In the genomic region with DNA sequence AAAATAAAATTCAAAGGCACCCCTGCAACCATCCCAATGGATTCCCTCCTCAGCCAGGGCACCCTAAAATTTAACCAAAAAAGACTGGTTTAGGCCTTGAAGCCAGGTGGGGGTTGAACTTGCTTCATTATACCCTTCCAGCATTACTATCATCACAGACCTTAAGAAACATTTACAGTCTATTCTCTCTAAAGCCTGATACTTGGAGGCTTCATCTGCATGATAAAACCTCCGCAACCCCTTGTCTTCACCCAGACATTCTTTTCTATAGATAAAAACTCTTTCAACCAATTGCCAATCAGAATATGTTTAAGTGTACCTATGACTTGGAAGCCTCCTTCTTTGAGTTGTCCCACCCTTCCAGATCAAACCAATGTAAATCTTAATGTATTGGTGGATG, we compare ENCODE assay signal across 18 cellular contexts. TPM values are rescaled to one million over a fixed set of nuclear protein-coding genes. Genes with fewer than 3 reads are reported as not detected.
DNase-seq lines count a peak whose midpoint lies in the region; ATAC-seq and TF ChIP-seq lines count a peak whose summit lies in the region.
"Had no signal": no experiment of that assay in that cellular context is flagged by ENCODE, and none has a peak within 500 bp of the region (broad histone marks: within the 10 kb centered on the region; RNA-seq: fewer than 3 reads in every experiment).

No MANE protein-coding gene starts in this region.

- WGBS in HUES64, result 85% methylated on average over 1 of the region's 1 CpG

- H3K27me3 ChIP-seq in GM23338 (ENCODE audit: insufficient read depth) (no peaks in the 10 kb centered on the region), HUES64 (ENCODE audit: insufficient read depth, low read length) (no peaks in the 10 kb centered on the region), dorsolateral prefrontal cortex (no peaks in the 10 kb centered on the region)

- peak; percentile 86 for ATAC-seq in GM23338
- no peak for ATAC-seq in effector memory CD8-positive, alpha-beta T cell (replicated peaks)
- no peak for ATAC-seq in naive thymus-derived CD8-positive, alpha-beta T cell

- H3K9me3 Mint-ChIP-seq in GM23338, result peaks cover 43% of the 10 kb centered on the region
- H3K9me3 Mint-ChIP-seq in effector memory CD8-positive, alpha-beta T cell, result no peaks in the 10 kb centered on the region
- H3K9me3 Mint-ChIP-seq in naive thymus-derived CD8-positive, alpha-beta T cell, result peaks cover 0 to 3% (median 0%) of the 10 kb centered on the region in 9 donors

- H3K9me2 ChIP-seq in GM23338 (ENCODE audit: insufficient read depth), result peaks cover 2% of the 10 kb centered on the region

- peaks cover 85% of the 10 kb centered on the region for H3K36me3 Mint-ChIP-seq in GM23338 (ENCODE audit: low read depth)
- peaks cover 13% of the 10 kb centered on the region for H3K36me3 Mint-ChIP-seq in effector memory CD8-positive, alpha-beta T cell (ENCODE audit: insufficient read depth)
- peaks cover 0 to 31% (median 7%) of the 10 kb centered on the region in 3 donors for H3K36me3 Mint-ChIP-seq in naive thymus-derived CD8-positive, alpha-beta T cell

- H3K9me3 ChIP-seq in HUES64 (ENCODE audit: insufficient read depth, low read depth, low read length), result peaks cover 36% of the 10 kb centered on the region

- TF ChIP-seq CTCF in GM23338 (conservative IDR thresholded peaks at IDR 0.05; ENCODE audit: low read depth in 2 of 2) (no peak), dorsolateral prefrontal cortex (IDR thresholded peaks at IDR 0.05 in 54 of 56, conservative IDR thresholded peaks at IDR 0.05 in 2 of 56; ENCODE audit: low read depth in 1 of 56, partially characterized antibody in 56 of 56) (no peak)

- peaks cover 18% of the 10 kb centered on the region for H3K4me1 ChIP-seq in GM23338 (ENCODE audit: insufficient read depth)
- peaks cover 20% of the 10 kb centered on the region; the same call in 1 of the 2 replicates for H3K4me1 ChIP-seq in HUES64 (ENCODE audit: insufficient read depth, low read length)

- H2AFZ ChIP-seq in GM23338, result no peak overlapping the region

- no peak overlapping the region for H3K9ac ChIP-seq in HUES64 (ENCODE audit: low read depth, low read length)

- H3K4me2 ChIP-seq in GM23338, result peak overlapping the region; percentile 59

- peaks cover 43% of the 10 kb centered on the region for H3K4me1 Mint-ChIP-seq in GM23338
- H3K4me1 Mint-ChIP-seq in effector memory CD8-positive, alpha-beta T cell (ENCODE audit: low read depth in 2 of 2), result peaks cover 51 to 76% of the 10 kb centered on the region in 2 donors
- peaks cover 50 to 90% (median 85%) of the 10 kb centered on the region in 4 donors for H3K4me1 Mint-ChIP-seq in naive thymus-derived CD8-positive, alpha-beta T cell

- POLR2A ChIA-PET in naive thymus-derived CD8-positive, alpha-beta T cell (lab: Charles Lee), result no interaction called here

- peak overlapping the region; percentile 35; the same call in 2 of the 3 replicates for H3K4me3 Mint-ChIP-seq in GM23338
- H3K4me3 Mint-ChIP-seq in effector memory CD8-positive, alpha-beta T cell, result peak overlapping the region in 1 of 2 donors; percentile 32
- H3K4me3 Mint-ChIP-seq in naive thymus-derived CD8-positive, alpha-beta T cell, result peak overlapping the region in 1 of 10 donors; percentile 28
- H3K4me3 Mint-ChIP-seq: IgD-negative memory B cell had no signal

- H3K27ac ChIP-seq in GM23338 (ENCODE audit: low read depth) (peak overlapping the region; percentile 77), HUES64 (ENCODE audit: low read depth, low read length) (peak overlapping the region; percentile 75), dorsolateral prefrontal cortex (no peak overlapping the region), substantia nigra (ENCODE audit: low read depth, low read length, poor library complexity, severe bottlenecking) (no peak overlapping the region)

- peak overlapping the region; percentile 85 for H3K27ac Mint-ChIP-seq in GM23338
- peak overlapping the region; percentile 17 to 78 for H3K27ac Mint-ChIP-seq in effector memory CD8-positive, alpha-beta T cell
- H3K27ac Mint-ChIP-seq in naive thymus-derived CD8-positive, alpha-beta T cell, result peak overlapping the region in 9 of 10 donors; percentile 49 to 91 (median 84)

- intact Hi-C loops in dorsolateral prefrontal cortex (cut with DNase I), result no loop called here

- peaks cover 23% of the 10 kb centered on the region for H3K36me3 ChIP-seq in GM23338 (ENCODE audit: insufficient read depth)
- H3K36me3 ChIP-seq in HUES64 (ENCODE audit: insufficient read depth, low read length), result peaks cover 22% of the 10 kb centered on the region

- H3K79me2 ChIP-seq in GM23338 (replicated peaks; ENCODE audit: insufficient read depth), result peaks cover 75% of the 10 kb centered on the region

- DNase-seq in GM23338 (ENCODE audit: low spot score) (peak; percentile 63), dorsolateral prefrontal cortex (no peak), NCI-H1694 (lab: John Stamatoyannopoulos, UW) (no peak), substantia nigra (lab: John Stamatoyannopoulos, UW) (no peak)
- DNase-seq in effector memory CD8-positive, alpha-beta T cell, result no peak
- no peak for DNase-seq in naive thymus-derived CD8-positive, alpha-beta T cell
- DNase-seq: ACHN; AML-193; EL; NCI-H1105; NCI-H187 treated with DMSO at 0.1 percent for 48 hours; NCI-H345; NK-92 treated with Interleukin-12 subunit alpha and Interleukin-12 subunit beta, amount 100 ng/mL, for 24 hours; OCI-M1; RPMI8226; SIG-M5 had no signal

- H4K20me1 ChIP-seq in GM23338 (replicated peaks; ENCODE audit: insufficient read depth), result 0 out of 2 replicates have a peak, but pooled peaks cover 3% of the 10 kb centered on the region

- H3K4me3 ChIP-seq in GM23338, result peak overlapping the region; percentile 8; the same call in 1 of the 2 replicates
- H3K4me3 ChIP-seq in HUES64 (ENCODE audit: low read length), result no peak overlapping the region
- no peak overlapping the region for H3K4me3 ChIP-seq in dorsolateral prefrontal cortex

- H3F3A ChIP-seq in GM23338 (replicated peaks; ENCODE audit: low read depth), result no peaks in the 10 kb centered on the region

- H3K27me3 Mint-ChIP-seq in GM23338 (ENCODE audit: insufficient read depth, low read depth, poor library complexity), result peaks cover 11% of the 10 kb centered on the region
- no peaks in the 10 kb centered on the region for H3K27me3 Mint-ChIP-seq in effector memory CD8-positive, alpha-beta T cell
- H3K27me3 Mint-ChIP-seq in naive thymus-derived CD8-positive, alpha-beta T cell, result no peaks in the 10 kb centered on the region
- H3K27me3 Mint-ChIP-seq: IgD-negative memory B cell had no signal

TF ChIP-seq in GM23338, 12 proteins besides CTCF, POLR2A, EP300 and RAD21 (continues in another document):
- TF ChIP-seq ZNF114 (CRISPR knock-in tag; IDR thresholded peaks at IDR 0.05) (no peak), JUNB (IDR thresholded peaks at IDR 0.05; ENCODE audit: unreplicated experiment) (no peak), CREB1 (CRISPR knock-in tag; IDR thresholded peaks at IDR 0.05; ENCODE audit: low read depth) (no peak), ZNF331 (CRISPR knock-in tag; IDR thresholded peaks at IDR 0.05; ENCODE audit: low read depth) (no peak)
- TF ChIP-seq, protein P1, sequence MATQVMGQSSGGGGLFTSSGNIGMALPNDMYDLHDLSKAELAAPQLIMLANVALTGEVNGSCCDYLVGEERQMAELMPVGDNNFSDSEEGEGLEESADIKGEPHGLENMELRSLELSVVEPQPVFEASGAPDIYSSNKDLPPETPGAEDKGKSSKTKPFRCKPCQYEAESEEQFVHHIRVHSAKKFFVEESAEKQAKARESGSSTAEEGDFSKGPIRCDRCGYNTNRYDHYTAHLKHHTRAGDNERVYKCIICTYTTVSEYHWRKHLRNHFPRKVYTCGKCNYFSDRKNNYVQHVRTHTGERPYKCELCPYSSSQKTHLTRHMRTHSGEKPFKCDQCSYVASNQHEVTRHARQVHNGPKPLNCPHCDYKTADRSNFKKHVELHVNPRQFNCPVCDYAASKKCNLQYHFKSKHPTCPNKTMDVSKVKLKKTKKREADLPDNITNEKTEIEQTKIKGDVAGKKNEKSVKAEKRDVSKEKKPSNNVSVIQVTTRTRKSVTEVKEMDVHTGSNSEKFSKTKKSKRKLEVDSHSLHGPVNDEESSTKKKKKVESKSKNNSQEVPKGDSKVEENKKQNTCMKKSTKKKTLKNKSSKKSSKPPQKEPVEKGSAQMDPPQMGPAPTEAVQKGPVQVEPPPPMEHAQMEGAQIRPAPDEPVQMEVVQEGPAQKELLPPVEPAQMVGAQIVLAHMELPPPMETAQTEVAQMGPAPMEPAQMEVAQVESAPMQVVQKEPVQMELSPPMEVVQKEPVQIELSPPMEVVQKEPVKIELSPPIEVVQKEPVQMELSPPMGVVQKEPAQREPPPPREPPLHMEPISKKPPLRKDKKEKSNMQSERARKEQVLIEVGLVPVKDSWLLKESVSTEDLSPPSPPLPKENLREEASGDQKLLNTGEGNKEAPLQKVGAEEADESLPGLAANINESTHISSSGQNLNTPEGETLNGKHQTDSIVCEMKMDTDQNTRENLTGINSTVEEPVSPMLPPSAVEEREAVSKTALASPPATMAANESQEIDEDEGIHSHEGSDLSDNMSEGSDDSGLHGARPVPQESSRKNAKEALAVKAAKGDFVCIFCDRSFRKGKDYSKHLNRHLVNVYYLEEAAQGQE (IDR thresholded peaks at IDR 0.05; ENCODE audit: unreplicated experiment), result no peak

RNA-seq across cellular contexts. Expression of gene AVL9, which starts 17.9 kb away (rescaled TPM):
- 33.8 and 35.0 TPM in 2 replicates for total RNA-seq in GM23338 (2014; rRNA removed; shearing (Covaris generic))
- polyA plus RNA-seq in GM23338 (2016; fragmentation: Nextera tagmentation; extraction: Ambion mirVana), result 13.1 and 14.3 TPM in 2 replicates
- 22.7 TPM for polyA plus RNA-seq in HUES64 (2013, experiment 1 of 2)
- 20.9 TPM for polyA plus RNA-seq in HUES64 (2013, experiment 2 of 2)
- total RNA-seq in naive thymus-derived CD8-positive, alpha-beta T cell, result 10 to 100 TPM; 44.5 to 45.3 TPM
- polyA plus RNA-seq in naive thymus-derived CD8-positive, alpha-beta T cell, result 10 to 100 TPM; 10.4 to 13.4 (median 12.5) TPM
- 10 to 100 TPM; 38.2 to 86.2 (median 63.0) TPM for total RNA-seq in dorsolateral prefrontal cortex

RNA-seq across cellular contexts. Expression of gene LSM5, which starts 23.0 kb away (rescaled TPM):
- 56.6 and 59.5 TPM in 2 replicates for total RNA-seq in GM23338 (2014; rRNA removed; shearing (Covaris generic))
- polyA plus RNA-seq in GM23338 (2016; fragmentation: Nextera tagmentation; extraction: Ambion mirVana), result 469 and 513 TPM in 2 replicates
- polyA plus RNA-seq in HUES64 (2013, experiment 1 of 2), result 116 TPM
- polyA plus RNA-seq in HUES64 (2013, experiment 2 of 2), result 127 TPM
- 10 to 100 TPM; 45.9 to 56.9 TPM for total RNA-seq in naive thymus-derived CD8-positive, alpha-beta T cell
- polyA plus RNA-seq in naive thymus-derived CD8-positive, alpha-beta T cell, result 100 to 1,000 TPM; 141 to 179 (median 174) TPM
- total RNA-seq in dorsolateral prefrontal cortex, result 10 to 100 TPM; 16.7 to 34.2 (median 24.6) TPM

Comparison
In these comparisons a context has a peak if more than half of its experiments do, and no peak if none do; other contexts are left out.
1. H3K27ac ChIP-seq: peak in GM23338 (single experiment) and HUES64 (single experiment); none in dorsolateral prefrontal cortex (0 of 59) and substantia nigra (single experiment).
2. Peak in every context shown above with its lines, with median percentiles within 50 percentile points of each other: H3K27ac Mint-ChIP-seq.